In the genomic region with DNA sequence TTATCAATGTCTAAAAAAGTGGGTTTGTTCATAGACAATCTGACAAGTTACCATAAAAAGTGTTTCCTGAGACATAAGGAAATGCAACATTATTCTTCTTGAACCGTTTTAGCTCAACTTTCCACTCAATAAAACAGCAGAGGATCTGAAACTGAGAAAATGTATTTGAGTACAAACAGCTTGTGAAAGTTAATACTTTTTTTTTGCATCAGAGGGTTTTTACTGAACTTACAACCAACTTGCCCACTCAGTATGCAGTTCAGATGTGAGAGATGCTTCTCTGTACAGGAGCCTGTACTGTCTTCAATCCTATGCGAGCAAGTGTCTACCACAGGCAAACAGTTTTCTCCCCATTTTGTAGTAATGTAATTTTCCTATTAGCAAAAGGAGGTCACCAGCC, we compare ENCODE assay signal across 8 cellular contexts.
DNase-seq lines count a peak whose midpoint lies in the region; ATAC-seq and TF ChIP-seq lines count a peak whose summit lies in the region.
"Not testable (repeated sequence)": the region's sequence is repeated elsewhere in the genome, so short reads cannot be mapped to it uniquely, and the experiment has no call there.

No MANE protein-coding gene starts in this region.

- not testable (repeated sequence) for TF ChIP-seq CTCF in GM20000 (IDR thresholded peaks at IDR 0.05; ENCODE audit: extremely low read depth, missing control alignments)

- not testable (repeated sequence) for H3K36me3 Mint-ChIP-seq in stimulated activated memory B cell treated with anti-CD40 and anti-IgM and Interleukin-4, amounts not matched to agents 10 μg/mL and 1 μg/mL and 100 μg/mL, for 72 hours

- not testable (repeated sequence) for H3K9me3 Mint-ChIP-seq in stimulated activated memory B cell treated with anti-CD40 and anti-IgM and Interleukin-4, amounts not matched to agents 10 μg/mL and 1 μg/mL and 100 μg/mL, for 72 hours

- H3K27ac Mint-ChIP-seq in stimulated activated memory B cell treated with anti-CD40 and anti-IgM and Interleukin-4, amounts not matched to agents 10 μg/mL and 1 μg/mL and 100 μg/mL, for 72 hours, result peak overlapping the region; percentile 17

- H3K4me1 Mint-ChIP-seq in stimulated activated memory B cell treated with anti-CD40 and anti-IgM and Interleukin-4, amounts not matched to agents 10 μg/mL and 1 μg/mL and 100 μg/mL, for 72 hours, result not testable (repeated sequence)

- not testable (repeated sequence) for H3K4me3 Mint-ChIP-seq in stimulated activated memory B cell treated with anti-CD40 and anti-IgM and Interleukin-4, amounts not matched to agents 10 μg/mL and 1 μg/mL and 100 μg/mL, for 72 hours

- ATAC-seq in GM18499 (IDR thresholded peaks at IDR 0.05; ENCODE audit: insufficient read depth, unreplicated experiment), result peak; percentile 87
- peak; percentile 90 for ATAC-seq in GM19023 (IDR thresholded peaks at IDR 0.05; ENCODE audit: unreplicated experiment)
- ATAC-seq in GM21737 (IDR thresholded peaks at IDR 0.05; ENCODE audit: unreplicated experiment), result peak; percentile 75
- ATAC-seq in HG02885 (IDR thresholded peaks at IDR 0.05; ENCODE audit: poor library complexity, unreplicated experiment), result peak; percentile 90
- ATAC-seq in HG03175 (IDR thresholded peaks at IDR 0.05; ENCODE audit: unreplicated experiment), result peak; percentile 77
- peak; percentile 93 for ATAC-seq in HG03575 (IDR thresholded peaks at IDR 0.05; ENCODE audit: extremely low read depth, insufficient number of reproducible peaks, low FRiP score, unreplicated experiment)
- ATAC-seq in stimulated activated memory B cell treated with anti-CD40 and anti-IgM and Interleukin-4, amounts not matched to agents 10 μg/mL and 1 μg/mL and 100 μg/mL, for 72 hours, result peak; percentile 56

- peak; percentile 33 for DNase-seq in GM20000 (ENCODE audit: low spot score)

- H3K27me3 Mint-ChIP-seq in stimulated activated memory B cell treated with anti-CD40 and anti-IgM and Interleukin-4, amounts not matched to agents 10 μg/mL and 1 μg/mL and 100 μg/mL, for 72 hours, result not testable (repeated sequence)

Comparison
In these comparisons a context has a peak if more than half of its experiments do, and no peak if none do; other contexts are left out.
1. Peak in every context shown above with its lines: DNase-seq and ATAC-seq.